1 cellular context compared by ENCODE assay signal in genomic region chr2:37826611-37827010, GRCh38.
TF ChIP-seq lines count a peak whose summit lies in the region.

No MANE protein-coding gene starts in this region.

TF ChIP-seq in HepG2, 621 proteins besides CTCF, POLR2A, EP300 and RAD21 (continued from another document):
- TF ChIP-seq MNT (IDR thresholded peaks at IDR 0.05) (peak; percentile 36; the same call in 1 of the 2 replicates), MAFK (conservative IDR thresholded peaks at IDR 0.05 in 1 of 2, IDR thresholded peaks at IDR 0.05 in 1 of 2; ENCODE audit: low read length in 2 of 2) (peak; percentile 70 to 84), ZBTB43 (CRISPR knock-in tag; conservative IDR thresholded peaks at IDR 0.05) (no peak)
